2 cellular contexts compared by ENCODE assay signal in genomic region chr9:12680757-12681156, GRCh38.
TF ChIP-seq lines count a peak whose summit lies in the region.

No MANE protein-coding gene starts in this region.

TF ChIP-seq in A549, 52 proteins besides CTCF, POLR2A, EP300 and RAD21 (continued from another document):
- TF ChIP-seq, protein P1, sequence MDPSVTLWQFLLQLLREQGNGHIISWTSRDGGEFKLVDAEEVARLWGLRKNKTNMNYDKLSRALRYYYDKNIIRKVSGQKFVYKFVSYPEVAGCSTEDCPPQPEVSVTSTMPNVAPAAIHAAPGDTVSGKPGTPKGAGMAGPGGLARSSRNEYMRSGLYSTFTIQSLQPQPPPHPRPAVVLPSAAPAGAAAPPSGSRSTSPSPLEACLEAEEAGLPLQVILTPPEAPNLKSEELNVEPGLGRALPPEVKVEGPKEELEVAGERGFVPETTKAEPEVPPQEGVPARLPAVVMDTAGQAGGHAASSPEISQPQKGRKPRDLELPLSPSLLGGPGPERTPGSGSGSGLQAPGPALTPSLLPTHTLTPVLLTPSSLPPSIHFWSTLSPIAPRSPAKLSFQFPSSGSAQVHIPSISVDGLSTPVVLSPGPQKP (IDR thresholded peaks at IDR 0.05; ENCODE audit: low read depth, low read length) = no peak
- TF ChIP-seq MAFK (IDR thresholded peaks at IDR 0.05; ENCODE audit: partially characterized antibody) (no peak), CBX8 (IDR thresholded peaks at IDR 0.05) (no peak), RFX5 (IDR thresholded peaks at IDR 0.05) (no peak), HOXB5 (CRISPR knock-in tag; IDR thresholded peaks at IDR 0.05) (no peak), PHF8 (IDR thresholded peaks at IDR 0.05; ENCODE audit: borderline replicate concordance, low read depth) (no peak), BCL3 (IDR thresholded peaks at IDR 0.05) (no peak)

TF ChIP-seq in WTC11, 78 proteins besides CTCF, POLR2A, EP300 and RAD21 (continued from another document):
- TF ChIP-seq, protein P2, sequence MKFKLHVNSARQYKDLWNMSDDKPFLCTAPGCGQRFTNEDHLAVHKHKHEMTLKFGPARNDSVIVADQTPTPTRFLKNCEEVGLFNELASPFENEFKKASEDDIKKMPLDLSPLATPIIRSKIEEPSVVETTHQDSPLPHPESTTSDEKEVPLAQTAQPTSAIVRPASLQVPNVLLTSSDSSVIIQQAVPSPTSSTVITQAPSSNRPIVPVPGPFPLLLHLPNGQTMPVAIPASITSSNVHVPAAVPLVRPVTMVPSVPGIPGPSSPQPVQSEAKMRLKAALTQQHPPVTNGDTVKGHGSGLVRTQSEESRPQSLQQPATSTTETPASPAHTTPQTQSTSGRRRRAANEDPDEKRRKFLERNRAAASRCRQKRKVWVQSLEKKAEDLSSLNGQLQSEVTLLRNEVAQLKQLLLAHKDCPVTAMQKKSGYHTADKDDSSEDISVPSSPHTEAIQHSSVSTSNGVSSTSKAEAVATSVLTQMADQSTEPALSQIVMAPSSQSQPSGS (CRISPR knock-in tag; IDR thresholded peaks at IDR 0.05; ENCODE audit: borderline replicate concordance, low read depth) = no peak
- TF ChIP-seq, protein P3, sequence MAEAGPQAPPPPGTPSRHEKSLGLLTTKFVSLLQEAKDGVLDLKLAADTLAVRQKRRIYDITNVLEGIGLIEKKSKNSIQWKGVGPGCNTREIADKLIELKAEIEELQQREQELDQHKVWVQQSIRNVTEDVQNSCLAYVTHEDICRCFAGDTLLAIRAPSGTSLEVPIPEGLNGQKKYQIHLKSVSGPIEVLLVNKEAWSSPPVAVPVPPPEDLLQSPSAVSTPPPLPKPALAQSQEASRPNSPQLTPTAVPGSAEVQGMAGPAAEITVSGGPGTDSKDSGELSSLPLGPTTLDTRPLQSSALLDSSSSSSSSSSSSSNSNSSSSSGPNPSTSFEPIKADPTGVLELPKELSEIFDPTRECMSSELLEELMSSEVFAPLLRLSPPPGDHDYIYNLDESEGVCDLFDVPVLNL (CRISPR knock-in tag; IDR thresholded peaks at IDR 0.05; ENCODE audit: borderline replicate concordance, low read depth) = no peak
- no peak for TF ChIP-seq NFE2L1 (CRISPR knock-in tag; IDR thresholded peaks at IDR 0.05)
- TF ChIP-seq ERG (CRISPR knock-in tag; IDR thresholded peaks at IDR 0.05) = no peak
- TF ChIP-seq TP53 (CRISPR knock-in tag; IDR thresholded peaks at IDR 0.05) = no peak
- TF ChIP-seq PRRX2 (CRISPR knock-in tag; IDR thresholded peaks at IDR 0.05) = no peak
- TF ChIP-seq, protein P4, sequence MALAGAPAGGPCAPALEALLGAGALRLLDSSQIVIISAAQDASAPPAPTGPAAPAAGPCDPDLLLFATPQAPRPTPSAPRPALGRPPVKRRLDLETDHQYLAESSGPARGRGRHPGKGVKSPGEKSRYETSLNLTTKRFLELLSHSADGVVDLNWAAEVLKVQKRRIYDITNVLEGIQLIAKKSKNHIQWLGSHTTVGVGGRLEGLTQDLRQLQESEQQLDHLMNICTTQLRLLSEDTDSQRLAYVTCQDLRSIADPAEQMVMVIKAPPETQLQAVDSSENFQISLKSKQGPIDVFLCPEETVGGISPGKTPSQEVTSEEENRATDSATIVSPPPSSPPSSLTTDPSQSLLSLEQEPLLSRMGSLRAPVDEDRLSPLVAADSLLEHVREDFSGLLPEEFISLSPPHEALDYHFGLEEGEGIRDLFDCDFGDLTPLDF (CRISPR knock-in tag; IDR thresholded peaks at IDR 0.05) = no peak
- no peak for TF ChIP-seq ETV6 (CRISPR knock-in tag; IDR thresholded peaks at IDR 0.05)
- no peak for TF ChIP-seq NR3C1 (CRISPR knock-in tag; conservative IDR thresholded peaks at IDR 0.05; ENCODE audit: low read depth)
- no peak for TF ChIP-seq SMAD4 (CRISPR knock-in tag; IDR thresholded peaks at IDR 0.05)
- TF ChIP-seq TEAD1 (CRISPR knock-in tag; IDR thresholded peaks at IDR 0.05) = no peak
- TF ChIP-seq CDX4 (CRISPR knock-in tag; IDR thresholded peaks at IDR 0.05; ENCODE audit: borderline replicate concordance) = no peak
- no peak for TF ChIP-seq JUN (CRISPR knock-in tag; IDR thresholded peaks at IDR 0.05)
- TF ChIP-seq, protein P5, sequence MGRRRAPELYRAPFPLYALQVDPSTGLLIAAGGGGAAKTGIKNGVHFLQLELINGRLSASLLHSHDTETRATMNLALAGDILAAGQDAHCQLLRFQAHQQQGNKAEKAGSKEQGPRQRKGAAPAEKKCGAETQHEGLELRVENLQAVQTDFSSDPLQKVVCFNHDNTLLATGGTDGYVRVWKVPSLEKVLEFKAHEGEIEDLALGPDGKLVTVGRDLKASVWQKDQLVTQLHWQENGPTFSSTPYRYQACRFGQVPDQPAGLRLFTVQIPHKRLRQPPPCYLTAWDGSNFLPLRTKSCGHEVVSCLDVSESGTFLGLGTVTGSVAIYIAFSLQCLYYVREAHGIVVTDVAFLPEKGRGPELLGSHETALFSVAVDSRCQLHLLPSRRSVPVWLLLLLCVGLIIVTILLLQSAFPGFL (CRISPR knock-in tag; IDR thresholded peaks at IDR 0.05; ENCODE audit: borderline replicate concordance) = no peak
- TF ChIP-seq ZNF416 (CRISPR knock-in tag; IDR thresholded peaks at IDR 0.05) = no peak
TF ChIP-seq in WTC11: peak in this region for 0.
